In genomic region chr10:28326516-28327493, GRCh38 we compare ENCODE assay signal across 10 cellular contexts. TPM values are rescaled to one million over a fixed set of nuclear protein-coding genes. Genes with fewer than 3 reads are reported as not detected.
DNase-seq lines count a peak whose midpoint lies in the region; ATAC-seq and TF ChIP-seq lines count a peak whose summit lies in the region.
"Had no signal": no experiment of that assay in that cellular context is flagged by ENCODE, and none has a peak within 500 bp of the region (broad histone marks: within the 10 kb centered on the region; RNA-seq: fewer than 3 reads in every experiment).

No MANE protein-coding gene starts in this region.

- H3K36me3 ChIP-seq in BLaER1 treated with 17β-estradiol and CSF1 and Interleukin-3, amounts not matched to agents 10 nM and 100 nM: no peaks in the 10 kb centered on the region

- peak overlapping the region; percentile 12 to 67 (median 53); a peak in 21 of 22 replicates for H3K4me2 ChIP-seq in BLaER1 treated with 17β-estradiol and CSF1 and Interleukin-3, amounts not matched to agents 10 nM and 100 nM

- H3K27me3 ChIP-seq in BLaER1 treated with 17β-estradiol and CSF1 and Interleukin-3, amounts not matched to agents 10 nM and 100 nM: no peaks in the 10 kb centered on the region

- H3K4me3 Mint-ChIP-seq in T-helper 17 cell (peak overlapping the region; percentile 53), neural crest cell (no peak overlapping the region)
- H3K4me3 Mint-ChIP-seq: memory B cell had no signal

- no peaks in the 10 kb centered on the region for H3K27me3 Mint-ChIP-seq in T-helper 17 cell
- H3K27me3 Mint-ChIP-seq in neural crest cell (ENCODE audit: low read depth): no peaks in the 10 kb centered on the region
- H3K27me3 Mint-ChIP-seq: memory B cell had no signal

- H3K9me3 Mint-ChIP-seq in neural crest cell: no peaks in the 10 kb centered on the region
- H3K9me3 Mint-ChIP-seq: memory B cell had no signal

- peak overlapping the region; percentile 100 for H3K27ac Mint-ChIP-seq in T-helper 17 cell
- H3K27ac Mint-ChIP-seq in neural crest cell (ENCODE audit: unreplicated experiment): peak overlapping the region; percentile 22
- H3K27ac Mint-ChIP-seq: memory B cell had no signal

- H4K20me1 ChIP-seq in BLaER1 treated with 17β-estradiol and CSF1 and Interleukin-3, amounts not matched to agents 10 nM and 100 nM: no peaks in the 10 kb centered on the region

- H3K9ac ChIP-seq in BLaER1 treated with 17β-estradiol and CSF1 and Interleukin-3, amounts not matched to agents 10 nM and 100 nM: no peak overlapping the region

- H3K27ac ChIP-seq in BLaER1 treated with 17β-estradiol and CSF1 and Interleukin-3, amounts not matched to agents 10 nM and 100 nM: no peak overlapping the region

- H3K9me3 ChIP-seq in BLaER1 treated with 17β-estradiol and CSF1 and Interleukin-3, amounts not matched to agents 10 nM and 100 nM (replicated peaks in 1 of 11): no peaks in the 10 kb centered on the region
- no peaks in the 10 kb centered on the region for H3K9me3 ChIP-seq in T-helper 17 cell (ENCODE audit: control insufficient read depth, low read length, poor library complexity, severe bottlenecking)

- no peak for DNase-seq in T-helper 17 cell
- DNase-seq in fibroblast of pulmonary artery (ENCODE audit: low read depth): peak; percentile 38
- no peak for DNase-seq in neural crest cell (ENCODE audit: low read depth, low spot score)
- DNase-seq in NCI-H526 treated with DMSO at 0.1 percent for 48 hours (lab: John Stamatoyannopoulos, UW): no peak
- no peak for DNase-seq in NCI-H1417 treated with DMSO at 0.1 percent for 48 hours (lab: John Stamatoyannopoulos, UW)
- DNase-seq in 8988T: no peak
- DNase-seq: NCI-H526 had no signal

- H3K4me1 ChIP-seq in BLaER1 treated with 17β-estradiol and CSF1 and Interleukin-3, amounts not matched to agents 10 nM and 100 nM: peaks cover 20 to 42% (median 33%) of the 10 kb centered on the region in 10 experiments

- H3K36me3 Mint-ChIP-seq in T-helper 17 cell (ENCODE audit: low read depth) (peaks cover 4% of the 10 kb centered on the region), neural crest cell (ENCODE audit: low read depth) (no peaks in the 10 kb centered on the region)

- H3K4me1 Mint-ChIP-seq in T-helper 17 cell: peaks cover 42% of the 10 kb centered on the region
- H3K4me1 Mint-ChIP-seq in neural crest cell: peaks cover 18% of the 10 kb centered on the region

- TF ChIP-seq CTCF in fibroblast of pulmonary artery (IDR thresholded peaks at IDR 0.05; ENCODE audit: low read length, missing control alignments) (no peak), neural crest cell (conservative IDR thresholded peaks at IDR 0.05) (no peak)

- ATAC-seq in T-helper 17 cell: no peak
- no peak for ATAC-seq in HG03097 (IDR thresholded peaks at IDR 0.05; ENCODE audit: low FRiP score, unreplicated experiment)

- H3K4me3 ChIP-seq in BLaER1 treated with 17β-estradiol and CSF1 and Interleukin-3, amounts not matched to agents 10 nM and 100 nM: no peak overlapping the region
- no peak overlapping the region for H3K4me3 ChIP-seq in fibroblast of pulmonary artery (replicated peaks; ENCODE audit: low read depth, low read length)

RNA-seq across cellular contexts. Expression of gene MPP7, which starts 23.9 kb away (rescaled TPM):
- total RNA-seq in T-helper 17 cell (10 to 100 TPM; 21.6 to 22.7 TPM), neural crest cell (2.3 TPM in 2 replicates)
